ENCODE assay signal across 1 cellular context in the genomic region with DNA sequence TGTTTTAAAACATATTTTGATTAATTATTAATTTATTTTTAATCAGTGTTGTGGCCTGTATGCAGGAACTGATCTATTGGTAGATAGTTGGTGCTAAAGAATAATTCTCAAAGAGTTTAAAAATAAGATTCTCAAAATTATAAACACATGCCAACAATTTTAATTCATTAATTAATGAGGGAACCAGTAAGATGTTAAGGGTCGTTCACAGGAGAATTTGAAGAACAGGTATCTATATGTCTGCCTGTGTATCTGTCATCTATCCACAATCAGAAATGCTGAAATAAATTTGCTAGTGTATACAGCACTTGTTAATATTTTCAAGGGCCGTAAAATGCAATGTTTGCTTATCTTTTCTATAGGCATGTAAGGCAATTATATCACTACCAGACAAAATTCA.
TF ChIP-seq lines count a peak whose summit lies in the region.

No MANE protein-coding gene starts in this region.

TF ChIP-seq in GM12878, 131 proteins besides CTCF, POLR2A, EP300 and RAD21 (continued from another document):
- TF ChIP-seq, protein P1, sequence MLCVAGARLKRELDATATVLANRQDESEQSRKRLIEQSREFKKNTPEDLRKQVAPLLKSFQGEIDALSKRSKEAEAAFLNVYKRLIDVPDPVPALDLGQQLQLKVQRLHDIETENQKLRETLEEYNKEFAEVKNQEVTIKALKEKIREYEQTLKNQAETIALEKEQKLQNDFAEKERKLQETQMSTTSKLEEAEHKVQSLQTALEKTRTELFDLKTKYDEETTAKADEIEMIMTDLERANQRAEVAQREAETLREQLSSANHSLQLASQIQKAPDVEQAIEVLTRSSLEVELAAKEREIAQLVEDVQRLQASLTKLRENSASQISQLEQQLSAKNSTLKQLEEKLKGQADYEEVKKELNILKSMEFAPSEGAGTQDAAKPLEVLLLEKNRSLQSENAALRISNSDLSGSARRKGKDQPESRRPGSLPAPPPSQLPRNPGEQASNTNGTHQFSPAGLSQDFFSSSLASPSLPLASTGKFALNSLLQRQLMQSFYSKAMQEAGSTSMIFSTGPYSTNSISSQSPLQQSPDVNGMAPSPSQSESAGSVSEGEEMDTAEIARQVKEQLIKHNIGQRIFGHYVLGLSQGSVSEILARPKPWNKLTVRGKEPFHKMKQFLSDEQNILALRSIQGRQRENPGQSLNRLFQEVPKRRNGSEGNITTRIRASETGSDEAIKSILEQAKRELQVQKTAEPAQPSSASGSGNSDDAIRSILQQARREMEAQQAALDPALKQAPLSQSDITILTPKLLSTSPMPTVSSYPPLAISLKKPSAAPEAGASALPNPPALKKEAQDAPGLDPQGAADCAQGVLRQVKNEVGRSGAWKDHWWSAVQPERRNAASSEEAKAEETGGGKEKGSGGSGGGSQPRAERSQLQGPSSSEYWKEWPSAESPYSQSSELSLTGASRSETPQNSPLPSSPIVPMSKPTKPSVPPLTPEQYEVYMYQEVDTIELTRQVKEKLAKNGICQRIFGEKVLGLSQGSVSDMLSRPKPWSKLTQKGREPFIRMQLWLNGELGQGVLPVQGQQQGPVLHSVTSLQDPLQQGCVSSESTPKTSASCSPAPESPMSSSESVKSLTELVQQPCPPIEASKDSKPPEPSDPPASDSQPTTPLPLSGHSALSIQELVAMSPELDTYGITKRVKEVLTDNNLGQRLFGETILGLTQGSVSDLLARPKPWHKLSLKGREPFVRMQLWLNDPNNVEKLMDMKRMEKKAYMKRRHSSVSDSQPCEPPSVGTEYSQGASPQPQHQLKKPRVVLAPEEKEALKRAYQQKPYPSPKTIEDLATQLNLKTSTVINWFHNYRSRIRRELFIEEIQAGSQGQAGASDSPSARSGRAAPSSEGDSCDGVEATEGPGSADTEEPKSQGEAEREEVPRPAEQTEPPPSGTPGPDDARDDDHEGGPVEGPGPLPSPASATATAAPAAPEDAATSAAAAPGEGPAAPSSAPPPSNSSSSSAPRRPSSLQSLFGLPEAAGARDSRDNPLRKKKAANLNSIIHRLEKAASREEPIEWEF (IDR thresholded peaks at IDR 0.05; ENCODE audit: insufficient replicate concordance, low read depth, low read length), result no peak
- TF ChIP-seq SUZ12 (IDR thresholded peaks at IDR 0.05; ENCODE audit: unreplicated experiment), result no peak
- no peak for TF ChIP-seq CREB1 (IDR thresholded peaks at IDR 0.05; ENCODE audit: low read depth)
- TF ChIP-seq, protein P2, sequence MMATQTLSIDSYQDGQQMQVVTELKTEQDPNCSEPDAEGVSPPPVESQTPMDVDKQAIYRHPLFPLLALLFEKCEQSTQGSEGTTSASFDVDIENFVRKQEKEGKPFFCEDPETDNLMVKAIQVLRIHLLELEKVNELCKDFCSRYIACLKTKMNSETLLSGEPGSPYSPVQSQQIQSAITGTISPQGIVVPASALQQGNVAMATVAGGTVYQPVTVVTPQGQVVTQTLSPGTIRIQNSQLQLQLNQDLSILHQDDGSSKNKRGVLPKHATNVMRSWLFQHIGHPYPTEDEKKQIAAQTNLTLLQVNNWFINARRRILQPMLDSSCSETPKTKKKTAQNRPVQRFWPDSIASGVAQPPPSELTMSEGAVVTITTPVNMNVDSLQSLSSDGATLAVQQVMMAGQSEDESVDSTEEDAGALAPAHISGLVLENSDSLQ (IDR thresholded peaks at IDR 0.05), result no peak
- TF ChIP-seq, protein P3, sequence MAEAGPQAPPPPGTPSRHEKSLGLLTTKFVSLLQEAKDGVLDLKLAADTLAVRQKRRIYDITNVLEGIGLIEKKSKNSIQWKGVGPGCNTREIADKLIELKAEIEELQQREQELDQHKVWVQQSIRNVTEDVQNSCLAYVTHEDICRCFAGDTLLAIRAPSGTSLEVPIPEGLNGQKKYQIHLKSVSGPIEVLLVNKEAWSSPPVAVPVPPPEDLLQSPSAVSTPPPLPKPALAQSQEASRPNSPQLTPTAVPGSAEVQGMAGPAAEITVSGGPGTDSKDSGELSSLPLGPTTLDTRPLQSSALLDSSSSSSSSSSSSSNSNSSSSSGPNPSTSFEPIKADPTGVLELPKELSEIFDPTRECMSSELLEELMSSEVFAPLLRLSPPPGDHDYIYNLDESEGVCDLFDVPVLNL (IDR thresholded peaks at IDR 0.05; ENCODE audit: low read depth, low read length), result no peak
- TF ChIP-seq SIN3A (IDR thresholded peaks at IDR 0.05; ENCODE audit: low read depth, low read length), result no peak
- no peak for TF ChIP-seq ZNF217 (IDR thresholded peaks at IDR 0.05)
